Comparison of ENCODE assay signal across 1 cellular context in the genomic region with DNA sequence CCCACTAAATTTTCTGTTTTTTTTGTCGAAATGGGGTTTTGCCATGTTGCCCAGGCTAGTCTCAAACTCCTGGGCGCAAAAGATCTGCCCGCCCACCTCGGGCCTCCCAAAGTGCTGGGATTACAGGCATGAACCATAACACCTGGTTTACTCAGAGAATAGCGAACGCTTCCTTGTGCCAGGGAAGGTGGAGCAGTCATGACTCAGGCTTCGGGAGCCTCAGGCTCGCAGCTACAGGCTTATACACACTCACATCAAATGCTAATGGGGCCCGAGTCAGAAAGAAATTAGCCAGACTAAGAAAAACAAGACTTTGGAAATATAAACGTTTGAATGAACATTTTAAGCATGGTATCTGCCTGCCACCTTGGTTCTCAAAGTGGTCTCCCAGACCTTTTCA.
TF ChIP-seq lines count a peak whose summit lies in the region.

No MANE protein-coding gene starts in this region.

TF ChIP-seq in GM12878, 131 proteins besides CTCF, POLR2A, EP300 and RAD21:
- TF ChIP-seq NR2C2 (IDR thresholded peaks at IDR 0.05; ENCODE audit: borderline replicate concordance, control insufficient read depth, insufficient read length, low read depth), result no peak
- TF ChIP-seq CHD1 (IDR thresholded peaks at IDR 0.05; ENCODE audit: low read depth, low read length), result no peak
- TF ChIP-seq RCOR1 (conservative IDR thresholded peaks at IDR 0.05; ENCODE audit: low read depth, low read length), result no peak
- TF ChIP-seq, protein P1, sequence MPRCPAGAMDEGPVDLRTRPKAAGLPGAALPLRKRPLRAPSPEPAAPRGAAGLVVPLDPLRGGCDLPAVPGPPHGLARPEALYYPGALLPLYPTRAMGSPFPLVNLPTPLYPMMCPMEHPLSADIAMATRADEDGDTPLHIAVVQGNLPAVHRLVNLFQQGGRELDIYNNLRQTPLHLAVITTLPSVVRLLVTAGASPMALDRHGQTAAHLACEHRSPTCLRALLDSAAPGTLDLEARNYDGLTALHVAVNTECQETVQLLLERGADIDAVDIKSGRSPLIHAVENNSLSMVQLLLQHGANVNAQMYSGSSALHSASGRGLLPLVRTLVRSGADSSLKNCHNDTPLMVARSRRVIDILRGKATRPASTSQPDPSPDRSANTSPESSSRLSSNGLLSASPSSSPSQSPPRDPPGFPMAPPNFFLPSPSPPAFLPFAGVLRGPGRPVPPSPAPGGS (IDR thresholded peaks at IDR 0.05; ENCODE audit: borderline replicate concordance, insufficient read depth, low read depth, low read length, poor library complexity, severe bottlenecking), result peak; percentile 70
- TF ChIP-seq SRF (IDR thresholded peaks at IDR 0.05; ENCODE audit: low read depth in 2 of 2, low read length in 2 of 2), result no peak
- TF ChIP-seq, protein P2, sequence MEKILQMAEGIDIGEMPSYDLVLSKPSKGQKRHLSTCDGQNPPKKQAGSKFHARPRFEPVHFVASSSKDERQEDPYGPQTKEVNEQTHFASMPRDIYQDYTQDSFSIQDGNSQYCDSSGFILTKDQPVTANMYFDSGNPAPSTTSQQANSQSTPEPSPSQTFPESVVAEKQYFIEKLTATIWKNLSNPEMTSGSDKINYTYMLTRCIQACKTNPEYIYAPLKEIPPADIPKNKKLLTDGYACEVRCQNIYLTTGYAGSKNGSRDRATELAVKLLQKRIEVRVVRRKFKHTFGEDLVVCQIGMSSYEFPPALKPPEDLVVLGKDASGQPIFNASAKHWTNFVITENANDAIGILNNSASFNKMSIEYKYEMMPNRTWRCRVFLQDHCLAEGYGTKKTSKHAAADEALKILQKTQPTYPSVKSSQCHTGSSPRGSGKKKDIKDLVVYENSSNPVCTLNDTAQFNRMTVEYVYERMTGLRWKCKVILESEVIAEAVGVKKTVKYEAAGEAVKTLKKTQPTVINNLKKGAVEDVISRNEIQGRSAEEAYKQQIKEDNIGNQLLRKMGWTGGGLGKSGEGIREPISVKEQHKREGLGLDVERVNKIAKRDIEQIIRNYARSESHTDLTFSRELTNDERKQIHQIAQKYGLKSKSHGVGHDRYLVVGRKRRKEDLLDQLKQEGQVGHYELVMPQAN (conservative IDR thresholded peaks at IDR 0.05), result no peak
- TF ChIP-seq RB1 (IDR thresholded peaks at IDR 0.05; ENCODE audit: borderline replicate concordance), result no peak
- TF ChIP-seq, protein P3, sequence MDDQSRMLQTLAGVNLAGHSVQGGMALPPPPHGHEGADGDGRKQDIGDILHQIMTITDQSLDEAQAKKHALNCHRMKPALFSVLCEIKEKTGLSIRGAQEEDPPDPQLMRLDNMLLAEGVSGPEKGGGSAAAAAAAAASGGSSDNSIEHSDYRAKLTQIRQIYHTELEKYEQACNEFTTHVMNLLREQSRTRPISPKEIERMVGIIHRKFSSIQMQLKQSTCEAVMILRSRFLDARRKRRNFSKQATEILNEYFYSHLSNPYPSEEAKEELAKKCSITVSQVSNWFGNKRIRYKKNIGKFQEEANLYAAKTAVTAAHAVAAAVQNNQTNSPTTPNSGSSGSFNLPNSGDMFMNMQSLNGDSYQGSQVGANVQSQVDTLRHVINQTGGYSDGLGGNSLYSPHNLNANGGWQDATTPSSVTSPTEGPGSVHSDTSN (IDR thresholded peaks at IDR 0.05; ENCODE audit: insufficient replicate concordance, low read depth, low read length), result peak; percentile 7
